In genomic region chr17:31564883-31565297, GRCh38 we compare ENCODE assay signal across 12 cellular contexts.
DNase-seq lines count a peak whose midpoint lies in the region; ATAC-seq, FAIRE-seq and TF ChIP-seq lines count a peak whose summit lies in the region.
"Had no signal": no experiment of that assay in that cellular context is flagged by ENCODE, and none has a peak within 500 bp of the region (broad histone marks: within the 10 kb centered on the region; RNA-seq: fewer than 3 reads in every experiment).

No MANE protein-coding gene starts in this region.

- intact Hi-C loops in PC-3 (cut with micrococcal nuclease): no loop called here

- H3K14ac ChIP-seq in H1 (ENCODE audit: insufficient read length): no peak overlapping the region

- H3K4me2 ChIP-seq in Loucy (ENCODE audit: low read depth, low read length, poor library complexity, severe bottlenecking): peak overlapping the region; percentile 38
- H3K4me2 ChIP-seq in H1 (ENCODE audit: insufficient read depth in 1 of 2, low read depth in 2 of 2, low read length in 2 of 2): peak overlapping the region; percentile 1 to 42; a peak in 1 of 4 replicates
- H3K4me2 ChIP-seq in PC-3 (ENCODE audit: low read length): no peak overlapping the region

- no peak for TF ChIP-seq EP300 in H1 (IDR thresholded peaks at IDR 0.05; ENCODE audit: borderline replicate concordance in 1 of 2, low read depth in 2 of 2, low read length in 2 of 2)

- CTCF ChIA-PET in H1 (lab: Charles Lee; ENCODE audit: partially characterized antibody): interaction anchor here (0.9 to 1.0 kb wide), 3 partner anchors 13 to 277 kb away, joined by 3 read pairs; no protein-coding TSS in a partner anchor
- CTCF ChIA-PET in PC-3 (lab: Charles Lee): no interaction called here

- H4K20me1 ChIP-seq in Loucy (ENCODE audit: insufficient read depth, low read length, poor library complexity, severe bottlenecking) (no peaks in the 10 kb centered on the region), H1 (replicated peaks in 1 of 2; ENCODE audit: control insufficient read depth in 1 of 2, insufficient read depth in 2 of 2, low read length in 2 of 2) (peaks cover 0 to 2% of the 10 kb centered on the region in 2 experiments), PC-3 (ENCODE audit: low read length) (no peaks in the 10 kb centered on the region)

- no peak overlapping the region for H3K4ac ChIP-seq in H1 (replicated peaks; ENCODE audit: insufficient read length, low read depth, low read length)

- no peak overlapping the region for H4K5ac ChIP-seq in H1 (ENCODE audit: insufficient read length, low read depth, low read length)

- H3K4me1 ChIP-seq in Loucy (ENCODE audit: insufficient read depth, low read length, poor library complexity, severe bottlenecking): peaks cover 73% of the 10 kb centered on the region
- H3K4me1 ChIP-seq in H1 (replicated peaks in 1 of 4; ENCODE audit: control insufficient read depth in 3 of 4, insufficient read depth in 4 of 4, low read length in 3 of 4): peaks cover 11 to 21% (median 16%) of the 10 kb centered on the region in 4 experiments
- peaks cover 21% of the 10 kb centered on the region for H3K4me1 ChIP-seq in PC-3 (ENCODE audit: insufficient read depth, low read length)

- H2BK15ac ChIP-seq in H1 (ENCODE audit: low read length): no peak overlapping the region

- H4K8ac ChIP-seq in H1 (ENCODE audit: extremely low read depth, insufficient read depth, low read length): no peak overlapping the region

- no peaks in the 10 kb centered on the region for H3K9me2 ChIP-seq in Loucy (replicated peaks; ENCODE audit: low read depth, low read length)
- H3K9me2 ChIP-seq in PC-3 (replicated peaks; ENCODE audit: low read length): no peaks in the 10 kb centered on the region

- H3F3A ChIP-seq in Loucy (ENCODE audit: low read depth): no peaks in the 10 kb centered on the region
- no peaks in the 10 kb centered on the region for H3F3A ChIP-seq in PC-3 (ENCODE audit: low read length, unreplicated experiment)

- DNase-seq in AG09309 (ENCODE audit: low read depth): no peak
- DNase-seq in H1 (ENCODE audit: low read depth in 1 of 2, low spot score in 2 of 2): no peak
- peak; percentile 91 for DNase-seq in myocyte (ENCODE audit: low read depth)
- DNase-seq in PC-3: no peak
- no peak for DNase-seq in brain microvascular endothelial cell
- DNase-seq: CD4-positive, CD25-positive, alpha-beta regulatory T cell; naive B cell; NCI-H446 had no signal

- H2BK5ac ChIP-seq in H1 (ENCODE audit: low read depth, low read length): no peak overlapping the region; the same call in 1 of the 2 replicates

- no peak for FAIRE-seq in H1 (lab: Jason Lieb, UNC)
- FAIRE-seq: endothelial cell of umbilical vein had no signal

- peak overlapping the region; percentile 1; the same call in 1 of the 2 replicates for H3K18ac ChIP-seq in H1 (ENCODE audit: extremely low read depth, low read length)

- H3K27ac ChIP-seq in H1 (ENCODE audit: low read depth, low read length) (no peak overlapping the region), PC-3 (ENCODE audit: low read length) (no peak overlapping the region), brain microvascular endothelial cell (no peak overlapping the region)

- no peak overlapping the region for H3K56ac ChIP-seq in H1 (replicated peaks; ENCODE audit: insufficient read length, low read depth, low read length)

- peak overlapping the region; percentile 9 for H4K91ac ChIP-seq in H1 (replicated peaks; ENCODE audit: insufficient read length, low read length)

- H3K4me3 ChIP-seq in AG09309 (ENCODE audit: control insufficient read depth, low read depth, low read length) (peak overlapping the region; percentile 1), Loucy (ENCODE audit: low read length, poor library complexity, severe bottlenecking) (peak overlapping the region; percentile 6), H1 (ENCODE audit: extremely low read depth in 1 of 4, insufficient read depth in 2 of 4, low read depth in 3 of 4, low read length in 4 of 4) (no peak overlapping the region), PC-3 (ENCODE audit: low read length) (no peak overlapping the region), brain microvascular endothelial cell (ENCODE audit: low read depth, low read length) (no peak overlapping the region)

- H3K27me3 ChIP-seq in Loucy (ENCODE audit: insufficient read depth, low read length, poor library complexity, severe bottlenecking): no peaks in the 10 kb centered on the region
- peaks cover 3 to 20% (median 11%) of the 10 kb centered on the region in 4 experiments; a peak in 6 of 7 replicates for H3K27me3 ChIP-seq in H1 (replicated peaks in 1 of 4; ENCODE audit: control insufficient read depth in 3 of 4, extremely low read depth in 1 of 4, insufficient read depth in 3 of 4, low read length in 3 of 4)
- H3K27me3 ChIP-seq in PC-3 (ENCODE audit: low read length): no peaks in the 10 kb centered on the region
- no peaks in the 10 kb centered on the region for H3K27me3 ChIP-seq in brain microvascular endothelial cell (replicated peaks)

- H3K23ac ChIP-seq in H1 (ENCODE audit: insufficient read length): no peak overlapping the region

- H2AK5ac ChIP-seq in H1 (ENCODE audit: low read depth, low read length): no peak overlapping the region

- no TSS peak for BruUV-seq in PC-3 (replicated peaks; lab: Mats Ljungman, UMichigan)

- POLR2A ChIA-PET in H1 (lab: Charles Lee; ENCODE audit: partially characterized antibody): interaction anchor here (1.4 kb wide), 1 partner anchor 277 kb away, joined by 4 read pairs; no protein-coding TSS in a partner anchor
- POLR2A ChIA-PET in PC-3 (lab: Charles Lee; ENCODE audit: unreplicated experiment): no interaction called here

- H3K9ac ChIP-seq in Loucy (ENCODE audit: low read depth, low read length, poor library complexity, severe bottlenecking): no peak overlapping the region
- no peak overlapping the region for H3K9ac ChIP-seq in H1 (replicated peaks in 1 of 4; ENCODE audit: extremely low read depth in 1 of 4, low read depth in 3 of 4, low read length in 3 of 4)
- no peak overlapping the region for H3K9ac ChIP-seq in PC-3 (ENCODE audit: low read length)

- no peak for TF ChIP-seq POLR2A in H1 (IDR thresholded peaks at IDR 0.05; ENCODE audit: control extremely low read depth in 1 of 2, low read depth in 2 of 2, low read length in 2 of 2)

- H3K36me3 ChIP-seq in Loucy (ENCODE audit: insufficient read depth, low read length): no peaks in the 10 kb centered on the region
- H3K36me3 ChIP-seq in H1 (ENCODE audit: control insufficient read depth in 2 of 4, insufficient read depth in 4 of 4, low read length in 3 of 4): no peaks in the 10 kb centered on the region; a peak in 1 of 8 replicates
- H3K36me3 ChIP-seq in PC-3 (ENCODE audit: low read depth, low read length): no peaks in the 10 kb centered on the region
- peaks cover 13% of the 10 kb centered on the region for H3K36me3 ChIP-seq in brain microvascular endothelial cell (replicated peaks)

- TF ChIP-seq CTCF in AG09309 (IDR thresholded peaks at IDR 0.05; ENCODE audit: control insufficient read depth, insufficient read depth, low read depth, low read length, missing control alignments) (no peak), Loucy (conservative IDR thresholded peaks at IDR 0.05; ENCODE audit: low read length) (no peak), H1 (IDR thresholded peaks at IDR 0.05; ENCODE audit: control extremely low read depth in 1 of 3, insufficient read depth in 1 of 3, low read depth in 1 of 3, low read length in 3 of 3) (no peak), PC-3 (conservative IDR thresholded peaks at IDR 0.05; ENCODE audit: low read depth, low read length) (no peak), brain microvascular endothelial cell (IDR thresholded peaks at IDR 0.05; ENCODE audit: low read depth, low read length, missing control alignments) (no peak)

- no peak overlapping the region for H2BK120ac ChIP-seq in H1 (replicated peaks; ENCODE audit: low read depth, low read length)

- 0 out of 2 replicates have a peak overlapping the region, but pooled peaks have one; percentile 11 for H2BK12ac ChIP-seq in H1 (ENCODE audit: low read depth, low read length)

- 70% methylated on average over 6 of the region's 6 CpGs; no CpG with 5 or more reads in 1 of the 2 experiments for WGBS in H1 (ENCODE audit: extremely low coverage in 1 of 2, insufficient coverage in 1 of 2, insufficient read length in 1 of 2, insufficient replicate concordance in 2 of 2, low coverage in 1 of 2, low lambda C conversion rate in 2 of 2, missing lambda C conversion rate in 1 of 2), 2 experiments

- peaks cover 2% of the 10 kb centered on the region; the same call in 1 of the 2 replicates for H3K79me1 ChIP-seq in H1 (ENCODE audit: low read depth, low read length)

- H2AFZ ChIP-seq in Loucy (ENCODE audit: low read length) (no peak overlapping the region), H1 (ENCODE audit: low read length) (no peak overlapping the region), PC-3 (ENCODE audit: low read length) (no peak overlapping the region)

- ATAC-seq in HG03432 (IDR thresholded peaks at IDR 0.05; ENCODE audit: unreplicated experiment) (no peak), PC-3 (no peak), GM21447 (IDR thresholded peaks at IDR 0.05; ENCODE audit: unreplicated experiment) (no peak)

- peaks cover 53% of the 10 kb centered on the region; the same call in 1 of the 2 replicates for H3K79me2 ChIP-seq in Loucy (ENCODE audit: insufficient read depth, low read length)
- H3K79me2 ChIP-seq in H1 (ENCODE audit: control insufficient read depth in 1 of 2, insufficient read depth in 2 of 2, low read length in 2 of 2): no peaks in the 10 kb centered on the region
- H3K79me2 ChIP-seq in PC-3 (ENCODE audit: low read length): peaks cover 96% of the 10 kb centered on the region

- in situ Hi-C loops in brain microvascular endothelial cell (cut with HindIII; ENCODE audit: low pct_ligation_motif_present, low sequenced_read_pairs): no loop called here

- no peak overlapping the region for H2BK20ac ChIP-seq in H1 (ENCODE audit: low read length)

- peaks cover 9% of the 10 kb centered on the region; the same call in 1 of the 2 replicates for H3K23me2 ChIP-seq in H1 (ENCODE audit: low read depth, low read length)

- H3K9me3 ChIP-seq in Loucy (ENCODE audit: insufficient read depth, low read depth, low read length): no peaks in the 10 kb centered on the region
- H3K9me3 ChIP-seq in H1 (ENCODE audit: insufficient read depth in 2 of 2, low read depth in 1 of 2, low read length in 1 of 2): no peaks in the 10 kb centered on the region
- H3K9me3 ChIP-seq in PC-3 (ENCODE audit: low read length): no peaks in the 10 kb centered on the region

- TF ChIP-seq RAD21 in H1 (IDR thresholded peaks at IDR 0.05 in 1 of 2, conservative IDR thresholded peaks at IDR 0.05 in 1 of 2; ENCODE audit: low read depth in 2 of 2, low read length in 2 of 2): no peak

TF ChIP-seq in H1, 55 proteins besides CTCF, POLR2A, EP300 and RAD21 (continues in another document):
- TF ChIP-seq JUN (IDR thresholded peaks at IDR 0.05; ENCODE audit: low read depth, low read length): no peak
- no peak for TF ChIP-seq JUND (IDR thresholded peaks at IDR 0.05; ENCODE audit: low read length)
- TF ChIP-seq EZH2 (IDR thresholded peaks at IDR 0.05; ENCODE audit: low read depth, low read length, severe bottlenecking): no peak
- no peak for TF ChIP-seq POU5F1 (IDR thresholded peaks at IDR 0.05; ENCODE audit: low read depth, low read length)
- no peak for TF ChIP-seq ZNF274 (IDR thresholded peaks at IDR 0.05; ENCODE audit: borderline replicate concordance, extremely low read depth, low read length)
- no peak for TF ChIP-seq SIRT6 (IDR thresholded peaks at IDR 0.05; ENCODE audit: low read length)

Comparison
In these comparisons a context has a peak if more than half of its experiments do, and no peak if none do; other contexts are left out.
1. H3K4me3 ChIP-seq: peak in AG09309 (single experiment) and Loucy (single experiment); none in H1 (0 of 4), PC-3 (single experiment) and brain microvascular endothelial cell (single experiment).